Comparison of ENCODE assay signal across 33 cellular contexts in the genomic region with DNA sequence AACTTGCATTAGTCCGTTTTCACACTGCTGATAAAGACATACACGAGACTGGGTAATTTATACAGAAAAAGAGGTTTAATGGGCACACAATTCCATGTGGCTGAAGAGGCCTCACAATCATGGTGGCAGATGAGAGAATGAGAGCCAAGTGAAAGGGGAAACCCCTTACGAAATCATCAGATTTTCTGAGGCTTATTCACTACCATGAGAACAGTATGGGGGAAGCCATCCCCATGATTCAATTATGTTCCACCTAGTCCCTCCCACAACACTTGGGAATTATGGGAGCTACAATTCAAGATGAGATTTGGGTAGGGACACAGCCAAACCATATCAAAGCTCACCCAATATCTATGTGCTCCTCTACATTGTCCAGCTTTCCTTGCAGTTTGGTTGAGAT.
"Had no signal": no experiment of that assay in that cellular context is flagged by ENCODE, and none has a peak within 500 bp of the region (broad histone marks: within the 10 kb centered on the region; RNA-seq: fewer than 3 reads in every experiment).

No MANE protein-coding gene starts in this region.

- H3K36me3 ChIP-seq: cardiac muscle cell, colonic mucosa, heart right ventricle, left lung, lower lobe of right lung, neutrophil, ovary, prostate gland, thoracic aorta, WERI-Rb-1 had no signal

- ATAC-seq: activated CD4-positive, CD25-positive, alpha-beta regulatory T cell treated with anti-CD3 and anti-CD28 coated beads, Interleukin-2, amount 50 U/mL, for 24 hours; activated naive CD8-positive, alpha-beta T cell treated with anti-CD3 and anti-CD28 coated beads, Interleukin-2, amount 50 U/mL, for 24 hours; heart right ventricle; left lung; lower lobe of right lung; sciatic nerve; stimulated activated effector memory CD8-positive, alpha-beta T cell treated with anti-CD3 and anti-CD28 coated beads, Interleukin-12 subunit alpha, Interleukin-12 subunit beta, amount 100 ng/mL, for 72 hours; T-helper 17 cell had no signal

- H3K4me3 ChIP-seq: cardiac muscle cell, colonic mucosa, heart right ventricle, left lung, lower lobe of right lung, ovary, prostate gland, skin epidermis, thoracic aorta had no signal

- DNase-seq: activated CD4-positive, alpha-beta memory T cell treated with anti-CD3 and anti-CD28 coated beads for 36 hours; activated CD4-positive, alpha-beta T cell treated with anti-CD3 and anti-CD28 coated beads for 48 hours; activated CD8-positive, alpha-beta memory T cell treated with anti-CD3 and anti-CD28 coated beads, Interleukin-2, amount 50 U/mL, for 4 hours; activated naive CD8-positive, alpha-beta T cell treated with anti-CD3 and anti-CD28 coated beads, Interleukin-2, amount 50 U/mL, for 24 hours; activated T-cell treated with anti-CD3 and anti-CD28 coated beads, Interleukin-2, amount 50 U/mL, for 1 hour; cerebellar nuclear complex; colonic mucosa; effector CD8-positive, alpha-beta T cell; foreskin melanocyte; heart right ventricle; kidney glomerular epithelial cell; left lung; lower lobe of right lung; naive B cell; nephron progenitor cell; ovary; retina; stimulated activated CD4-positive, alpha-beta T cell treated with anti-CD3 and anti-CD28 coated beads, Interleukin-12 subunit alpha, Interleukin-12 subunit beta, amount 100 ng/mL, for 4 hours; stimulated activated CD4-positive, alpha-beta T cell treated with anti-CD3 and anti-CD28 coated beads, Interleukin-4, amount 100 ng/mL, for 1 hour; T-helper 17 cell; T1000; trophoblast cell; WERI-Rb-1 had no signal

- H3K27me3 ChIP-seq: cardiac muscle cell, colonic mucosa, left lung, ovary had no signal

- FAIRE-seq: endometrium, urothelium cell line had no signal
